8 cellular contexts compared by ENCODE assay signal in the genomic region with DNA sequence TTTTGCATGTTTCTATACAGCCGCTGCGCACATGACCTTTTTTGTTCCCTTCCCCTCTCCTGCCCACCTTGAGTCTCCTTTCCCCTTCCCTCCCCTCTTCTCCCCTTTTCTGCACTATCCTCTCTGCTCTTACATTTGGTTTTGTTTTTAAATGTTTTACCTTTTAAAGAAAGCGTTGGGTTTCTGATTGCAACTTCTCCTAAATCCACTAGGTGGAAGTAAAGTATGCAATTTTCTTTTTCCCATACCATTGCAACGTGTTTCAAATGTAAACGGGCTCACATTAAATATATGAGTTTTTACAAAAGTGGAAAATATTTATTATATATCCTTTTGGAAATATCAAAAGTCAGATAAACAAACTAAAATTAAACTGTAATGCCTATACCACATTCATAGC.
DNase-seq lines count a peak whose midpoint lies in the region; ATAC-seq, FAIRE-seq and TF ChIP-seq lines count a peak whose summit lies in the region.

No MANE protein-coding gene starts in this region.

- no peaks in the 10 kb centered on the region for H3K4me1 ChIP-seq in heart right ventricle
- H3K4me1 ChIP-seq in neural progenitor cell: no peaks in the 10 kb centered on the region

- no peak overlapping the region for H3K27ac Mint-ChIP-seq in neural progenitor cell
- no peak overlapping the region for H3K27ac Mint-ChIP-seq in activated CD4-positive, alpha-beta memory T cell treated with anti-CD3 and anti-CD28 coated beads, Interleukin-2, amount 10 ng/mL, durations not matched to agents 7 days and 5 days

- no peaks in the 10 kb centered on the region for H4K20me1 ChIP-seq in neural progenitor cell (ENCODE audit: low read depth)

- intact Hi-C loops in heart right ventricle (cut with DNase I) (loop anchor here (2.0 to 10.0 kb wide), 10 partner anchors 76 to 733 kb away; a partner anchor contains a TSS), cardiac septum (cut with DNase I) (loop anchor here (5.0 kb wide), 1 partner anchor 731 kb away; no protein-coding TSS in a partner anchor)

- H3K9ac ChIP-seq in neural progenitor cell: no peak overlapping the region

- DNase-seq in heart right ventricle (no peak), cardiac septum (ENCODE audit: low spot score) (no peak), NCI-H460 (ENCODE audit: extremely low read depth, low read depth) (peak; percentile 13), neural progenitor cell (ENCODE audit: low spot score) (peak; percentile 38), AG20443 (ENCODE audit: low spot score) (no peak)
- no peak for DNase-seq in activated CD4-positive, alpha-beta memory T cell treated with anti-CD3 and anti-CD28 coated beads, Interleukin-2, amount 10 ng/mL, durations not matched to agents 7 days and 5 days

- H3K9me3 ChIP-seq in heart right ventricle: no peaks in the 10 kb centered on the region
- no peaks in the 10 kb centered on the region for H3K9me3 ChIP-seq in neural progenitor cell (ENCODE audit: low read depth)

- POLR2A ChIA-PET in activated CD4-positive, alpha-beta memory T cell treated with anti-CD3 and anti-CD28 coated beads, Interleukin-2, amount 10 ng/mL, durations not matched to agents 7 days and 5 days (lab: Charles Lee): no interaction called here

- peaks cover 12% of the 10 kb centered on the region for H3K9me3 Mint-ChIP-seq in neural progenitor cell
- no peaks in the 10 kb centered on the region for H3K9me3 Mint-ChIP-seq in activated CD4-positive, alpha-beta memory T cell treated with anti-CD3 and anti-CD28 coated beads, Interleukin-2, amount 10 ng/mL, durations not matched to agents 7 days and 5 days

- ATAC-seq in heart right ventricle: no peak
- no peak for ATAC-seq in HG02610 (IDR thresholded peaks at IDR 0.05; ENCODE audit: unreplicated experiment)

- H3F3A ChIP-seq in neural progenitor cell (ENCODE audit: low read depth): no peaks in the 10 kb centered on the region

- no peak overlapping the region for H3K4me3 Mint-ChIP-seq in neural progenitor cell
- no peak overlapping the region for H3K4me3 Mint-ChIP-seq in activated CD4-positive, alpha-beta memory T cell treated with anti-CD3 and anti-CD28 coated beads, Interleukin-2, amount 10 ng/mL, durations not matched to agents 7 days and 5 days

- TF ChIP-seq CTCF in heart right ventricle (IDR thresholded peaks at IDR 0.05) (peak in 8 of 9 donors; percentile 23 to 64 (median 53)), neural progenitor cell (IDR thresholded peaks at IDR 0.05) (peak; percentile 71)

- 29 to 36% methylated on average over 5 of the region's 5 CpGs for whole genome bisulfite sequencing in heart right ventricle, 2 donors

- no peak overlapping the region for H2AFZ ChIP-seq in neural progenitor cell (replicated peaks)

- CTCF ChIA-PET in activated CD4-positive, alpha-beta memory T cell treated with anti-CD3 and anti-CD28 coated beads, Interleukin-2, amount 10 ng/mL, durations not matched to agents 7 days and 5 days (lab: Charles Lee): interaction anchor here (0.6 to 2.6 kb wide), 6 partner anchors 10 to 544 kb away, joined by 3 to 11 read pairs (median 3); no protein-coding TSS in a partner anchor

- H3K36me3 Mint-ChIP-seq in neural progenitor cell: no peaks in the 10 kb centered on the region
- H3K36me3 Mint-ChIP-seq in activated CD4-positive, alpha-beta memory T cell treated with anti-CD3 and anti-CD28 coated beads, Interleukin-2, amount 10 ng/mL, durations not matched to agents 7 days and 5 days (ENCODE audit: low read depth): no peaks in the 10 kb centered on the region

- H3K36me3 ChIP-seq in heart right ventricle (no peaks in the 10 kb centered on the region), neural progenitor cell (no peaks in the 10 kb centered on the region)

- no peaks in the 10 kb centered on the region for H3K4me1 Mint-ChIP-seq in neural progenitor cell
- H3K4me1 Mint-ChIP-seq in activated CD4-positive, alpha-beta memory T cell treated with anti-CD3 and anti-CD28 coated beads, Interleukin-2, amount 10 ng/mL, durations not matched to agents 7 days and 5 days: no peaks in the 10 kb centered on the region

- no peaks in the 10 kb centered on the region for H3K79me2 ChIP-seq in neural progenitor cell (ENCODE audit: low read depth)

- H3K27ac ChIP-seq in heart right ventricle (no peak overlapping the region), neural progenitor cell (no peak overlapping the region)

- no peaks in the 10 kb centered on the region for H3K27me3 Mint-ChIP-seq in neural progenitor cell (ENCODE audit: insufficient read depth, low read depth)
- peaks cover 48% of the 10 kb centered on the region for H3K27me3 Mint-ChIP-seq in activated CD4-positive, alpha-beta memory T cell treated with anti-CD3 and anti-CD28 coated beads, Interleukin-2, amount 10 ng/mL, durations not matched to agents 7 days and 5 days

- no peak overlapping the region for H3K4me3 ChIP-seq in heart right ventricle
- no peak overlapping the region for H3K4me3 ChIP-seq in neural progenitor cell

- peaks cover 0 to 17% (median 0%) of the 10 kb centered on the region in 7 donors for H3K27me3 ChIP-seq in heart right ventricle
- no peaks in the 10 kb centered on the region for H3K27me3 ChIP-seq in neural progenitor cell

- no peak overlapping the region for H3K4me2 ChIP-seq in neural progenitor cell

- FAIRE-seq in colon (lab: Jason Lieb, UNC): peak; percentile 91

Comparison
In these comparisons a context has a peak if more than half of its experiments do, and no peak if none do; other contexts are left out.
1. DNase-seq: peak in NCI-H460 (single experiment) and neural progenitor cell (single experiment); none in heart right ventricle (0 of 2), cardiac septum (single experiment), AG20443 (single experiment) and activated CD4-positive, alpha-beta memory T cell treated with anti-CD3 and anti-CD28 coated beads, Interleukin-2, amount 10 ng/mL, durations not matched to agents 7 days and 5 days (single experiment).